ENCODE assay signal across 13 cellular contexts in genomic region chrX:119648421-119648775, GRCh38. TPM values are rescaled to one million over a fixed set of nuclear protein-coding genes. Genes with fewer than 3 reads are reported as not detected.
A peak's percentile ranks its signal among the peaks of the same experiment; 100 is the strongest.
DNase-seq lines count a peak whose midpoint lies in the region; ATAC-seq and TF ChIP-seq lines count a peak whose summit lies in the region.
"Had no signal": no experiment of that assay in that cellular context is flagged by ENCODE, and none has a peak within 500 bp of the region (broad histone marks: within the 10 kb centered on the region; RNA-seq: fewer than 3 reads in every experiment).

No MANE protein-coding gene starts in this region.

- H3K27ac ChIP-seq in effector memory CD4-positive, alpha-beta T cell (ENCODE audit: insufficient read depth, low read length, poor library complexity, severe bottlenecking) = peak overlapping the region; percentile 60
- no peak overlapping the region for H3K27ac ChIP-seq in GM23338 (ENCODE audit: low read depth)

- no peak overlapping the region for H3K4me3 ChIP-seq in effector memory CD4-positive, alpha-beta T cell (ENCODE audit: insufficient read depth, low read depth, low read length, poor library complexity, severe bottlenecking)
- H3K4me3 ChIP-seq in BE2C (ENCODE audit: low read depth, low read length) = no peak overlapping the region
- no peak overlapping the region for H3K4me3 ChIP-seq in GM23338

- peaks cover 46% of the 10 kb centered on the region for H3K36me3 ChIP-seq in effector memory CD4-positive, alpha-beta T cell (ENCODE audit: control insufficient read depth, insufficient read depth, low read length)
- H3K36me3 ChIP-seq in BE2C (peaks cover 41% of the 10 kb centered on the region), GM23338 (ENCODE audit: insufficient read depth) (no peaks in the 10 kb centered on the region)

- H3K9me3 Mint-ChIP-seq in GM23338 = no peaks in the 10 kb centered on the region
- H3K9me3 Mint-ChIP-seq: type B pancreatic cell had no signal

- H3K9me2 ChIP-seq in GM23338 (ENCODE audit: insufficient read depth) = no peaks in the 10 kb centered on the region

- H3K9me3 ChIP-seq in effector memory CD4-positive, alpha-beta T cell (ENCODE audit: control insufficient read depth, low read length) = no peaks in the 10 kb centered on the region
- no peaks in the 10 kb centered on the region for H3K9me3 ChIP-seq in BE2C

- H2AFZ ChIP-seq in GM23338 = no peak overlapping the region

- H3K36me3 Mint-ChIP-seq in GM23338 (ENCODE audit: low read depth) = peaks cover 15% of the 10 kb centered on the region
- H3K36me3 Mint-ChIP-seq: type B pancreatic cell had no signal

- H4K20me1 ChIP-seq in GM23338 (replicated peaks; ENCODE audit: insufficient read depth) = no peaks in the 10 kb centered on the region

- TF ChIP-seq CTCF in BE2C (IDR thresholded peaks at IDR 0.05; ENCODE audit: low read depth, low read length) (no peak), GM23338 (conservative IDR thresholded peaks at IDR 0.05; ENCODE audit: low read depth in 2 of 2) (no peak)

- H3K4me3 Mint-ChIP-seq in GM23338 = no peak overlapping the region
- H3K4me3 Mint-ChIP-seq: type B pancreatic cell had no signal

- no peaks in the 10 kb centered on the region for H3K27me3 ChIP-seq in effector memory CD4-positive, alpha-beta T cell (replicated peaks; ENCODE audit: control insufficient read depth, insufficient read depth, low read length, poor library complexity, severe bottlenecking)
- H3K27me3 ChIP-seq in BE2C (no peaks in the 10 kb centered on the region), GM23338 (ENCODE audit: insufficient read depth) (no peaks in the 10 kb centered on the region)

- H3K4me1 ChIP-seq in effector memory CD4-positive, alpha-beta T cell (ENCODE audit: control insufficient read depth, insufficient read depth, low read length, poor library complexity, severe bottlenecking) = peaks cover 21% of the 10 kb centered on the region
- H3K4me1 ChIP-seq in BE2C (no peaks in the 10 kb centered on the region), GM23338 (ENCODE audit: insufficient read depth) (no peaks in the 10 kb centered on the region)

- no peaks in the 10 kb centered on the region for H3F3A ChIP-seq in GM23338 (replicated peaks; ENCODE audit: low read depth)

- DNase-seq in effector memory CD4-positive, alpha-beta T cell = no peak
- DNase-seq in BE2C = no peak
- DNase-seq in central memory CD4-positive, alpha-beta T cell = no peak
- DNase-seq in NCI-H345 (lab: John Stamatoyannopoulos, UW) = no peak
- DNase-seq in GM23338 (ENCODE audit: low spot score) = no peak
- DNase-seq: caudate nucleus, midbrain, NCI-H2227 treated with DMSO at 0.1 percent for 48 hours, SHP77 treated with DMSO at 0.1 percent for 48 hours had no signal

- no peaks in the 10 kb centered on the region for H3K4me1 Mint-ChIP-seq in GM23338

- peaks cover 1% of the 10 kb centered on the region for H3K27me3 Mint-ChIP-seq in GM23338 (ENCODE audit: insufficient read depth, low read depth, poor library complexity)
- H3K27me3 Mint-ChIP-seq: type B pancreatic cell had no signal

- no peak overlapping the region for H3K4me2 ChIP-seq in GM23338

- no peaks in the 10 kb centered on the region for H3K79me2 ChIP-seq in GM23338 (replicated peaks; ENCODE audit: insufficient read depth)

- H3K27ac Mint-ChIP-seq in GM23338 = no peak overlapping the region
- H3K27ac Mint-ChIP-seq: type B pancreatic cell had no signal

- ATAC-seq in GM18508 (IDR thresholded peaks at IDR 0.05; ENCODE audit: insufficient read depth, unreplicated experiment) (peak; percentile 6), GM19467 (IDR thresholded peaks at IDR 0.05; ENCODE audit: unreplicated experiment) (peak; percentile 17), HG03520 (IDR thresholded peaks at IDR 0.05; ENCODE audit: unreplicated experiment) (peak; percentile 1), GM23338 (no peak)

TF ChIP-seq in GM23338, 12 proteins besides CTCF, POLR2A, EP300 and RAD21 (continues in another document):
- TF ChIP-seq JUNB (IDR thresholded peaks at IDR 0.05; ENCODE audit: unreplicated experiment) = no peak
- TF ChIP-seq NANOG (IDR thresholded peaks at IDR 0.05; ENCODE audit: borderline replicate concordance) = no peak
- no peak for TF ChIP-seq ZNF331 (CRISPR knock-in tag; IDR thresholded peaks at IDR 0.05; ENCODE audit: low read depth)
- TF ChIP-seq ZNF114 (CRISPR knock-in tag; IDR thresholded peaks at IDR 0.05) = no peak
- TF ChIP-seq CREB1 (CRISPR knock-in tag; IDR thresholded peaks at IDR 0.05; ENCODE audit: low read depth) = no peak
- TF ChIP-seq EZH2 (IDR thresholded peaks at IDR 0.05; ENCODE audit: low read depth, unreplicated experiment) = no peak
- TF ChIP-seq EZH2phosphoT487 (IDR thresholded peaks at IDR 0.05; ENCODE audit: unreplicated experiment) = no peak
- no peak for TF ChIP-seq ETS1 (IDR thresholded peaks at IDR 0.05)
- TF ChIP-seq STAT1 (IDR thresholded peaks at IDR 0.05; ENCODE audit: unreplicated experiment) = no peak
- no peak for TF ChIP-seq POLR2AphosphoS5 (IDR thresholded peaks at IDR 0.05; ENCODE audit: low read depth)
- no peak for TF ChIP-seq ZNF462 (CRISPR knock-in tag; IDR thresholded peaks at IDR 0.05)

RNA-seq across cellular contexts. Expression of gene NKRF, which starts 42.2 kb away (rescaled TPM):
- 16.9 TPM for polyA plus RNA-seq in BE2C (2012; ENCODE audit: insufficient read depth, insufficient read length, low read depth)
- total RNA-seq in GM23338 (2014; rRNA removed; shearing (Covaris generic)) = 10.9 and 11.6 TPM in 2 replicates
- 6.3 and 6.8 TPM in 2 replicates for polyA plus RNA-seq in GM23338 (2016; fragmentation: Nextera tagmentation; extraction: Ambion mirVana)

RNA-seq across cellular contexts. Expression of gene SEPTIN6, which starts 44.6 kb away (rescaled TPM):
- polyA plus RNA-seq in BE2C (2012; ENCODE audit: insufficient read depth, insufficient read length, low read depth) = 104 TPM
- 43.3 and 43.6 TPM in 2 replicates for total RNA-seq in GM23338 (2014; rRNA removed; shearing (Covaris generic))
- polyA plus RNA-seq in GM23338 (2016; fragmentation: Nextera tagmentation; extraction: Ambion mirVana) = 36.9 and 37.0 TPM in 2 replicates
